Comparison of ENCODE assay signal across 4 cellular contexts in genomic region chr6:127214032-127214431, GRCh38. TPM values are rescaled to one million over a fixed set of nuclear protein-coding genes. Genes with fewer than 3 reads are reported as not detected.
DNase-seq lines count a peak whose midpoint lies in the region; ATAC-seq, FAIRE-seq and TF ChIP-seq lines count a peak whose summit lies in the region.
"Not testable (repeated sequence)": the region's sequence is repeated elsewhere in the genome, so short reads cannot be mapped to it uniquely, and the experiment has no call there.

No MANE protein-coding gene starts in this region.

- FAIRE-seq in K562 (lab: Jason Lieb, UNC): not testable (repeated sequence)

- H3K36me3 ChIP-seq in GM23338 (ENCODE audit: insufficient read depth); K562 (ENCODE audit: control insufficient read depth, insufficient read depth, low read length); testis (ENCODE audit: low read depth, missing control alignments): not testable (repeated sequence)

- not testable (repeated sequence) for H3K9me3 ChIP-seq in K562 (replicated peaks; ENCODE audit: control insufficient read depth, insufficient read depth, low read depth, low read length); testis

- intact Hi-C loops in K562 (cut with micrococcal nuclease); testis (cut with DNase I; ENCODE audit: low total_unique reads): not testable (repeated sequence)

- DNase-seq in GM23338 (ENCODE audit: low spot score); nephron progenitor cell: not testable (repeated sequence)
- peak in 1 of 4 experiments; percentile 2 for DNase-seq in K562 (ENCODE audit: extremely low read depth in 1 of 4, low spot score in 3 of 4)
- DNase-seq in testis: peak; percentile 66

- not testable (repeated sequence) for H3K27me3 ChIP-seq in GM23338 (ENCODE audit: insufficient read depth); K562 (ENCODE audit: control insufficient read depth in 2 of 2, insufficient read depth in 2 of 2, low read length in 2 of 2); testis

- not testable (repeated sequence) for H3K9ac ChIP-seq in K562 (ENCODE audit: insufficient read depth in 1 of 2, low read depth in 2 of 2, low read length in 2 of 2)

- not testable (repeated sequence) for H3F3A ChIP-seq in GM23338 (replicated peaks; ENCODE audit: low read depth)

- TF ChIP-seq CTCF in GM23338 (conservative IDR thresholded peaks at IDR 0.05; ENCODE audit: low read depth in 2 of 2); K562 (IDR thresholded peaks at IDR 0.05 in 2 of 3, conservative IDR thresholded peaks at IDR 0.05 in 1 of 3; ENCODE audit: insufficient read depth in 2 of 3, low read depth in 1 of 3, low read length in 3 of 3); nephron progenitor cell (IDR thresholded peaks at IDR 0.05); testis (IDR thresholded peaks at IDR 0.05): not testable (repeated sequence)

- 17% methylated on average over 11 of the region's 13 CpGs for WGBS in K562 (ENCODE audit: insufficient coverage, low coverage, missing lambda C conversion rate)
- 42 to 76% methylated on average over 13 of the region's 13 CpGs for WGBS in testis, 2 donors

- in situ Hi-C loops in K562 (cut with MboI): not testable (repeated sequence)

- TF ChIP-seq EP300 in K562 (IDR thresholded peaks at IDR 0.05; ENCODE audit: low read length): not testable (repeated sequence)

- not testable (repeated sequence) for H4K20me1 ChIP-seq in GM23338 (replicated peaks; ENCODE audit: insufficient read depth); K562 (replicated peaks; ENCODE audit: control insufficient read depth, insufficient read depth, low read length)

- H3K27ac Mint-ChIP-seq in GM23338: not testable (repeated sequence)
- H3K27ac Mint-ChIP-seq in nephron progenitor cell: peak overlapping the region; percentile 64

- TF ChIP-seq POLR2A in K562 (conservative IDR thresholded peaks at IDR 0.05); testis (IDR thresholded peaks at IDR 0.05): not testable (repeated sequence)

- H2AFZ ChIP-seq in GM23338: 0 out of 2 replicates have a peak overlapping the region, but pooled peaks have one; percentile 54
- not testable (repeated sequence) for H2AFZ ChIP-seq in K562 (ENCODE audit: low read depth, low read length)

- H3K4me2 ChIP-seq in GM23338; K562 (ENCODE audit: insufficient read depth, low read length): not testable (repeated sequence)

- H3K9me3 Mint-ChIP-seq in GM23338, nephron progenitor cell: not testable (repeated sequence)

- not testable (repeated sequence) for BruUV-seq in K562 (replicated peaks; lab: Mats Ljungman, UMichigan)

- not testable (repeated sequence) for H3K4me3 Mint-ChIP-seq in GM23338, nephron progenitor cell

- not testable (repeated sequence) for H3K36me3 Mint-ChIP-seq in GM23338 (ENCODE audit: low read depth); nephron progenitor cell (ENCODE audit: low read depth)

- not testable (repeated sequence) for TF ChIP-seq RAD21 in K562 (CRISPR knock-in tag; conservative IDR thresholded peaks at IDR 0.05 in 1 of 2, IDR thresholded peaks at IDR 0.05 in 1 of 2)

- not testable (repeated sequence) for H3K9me1 ChIP-seq in K562 (ENCODE audit: control insufficient read depth, insufficient read depth, low read length)

- not testable (repeated sequence) for H3K27me3 Mint-ChIP-seq in GM23338 (ENCODE audit: insufficient read depth, low read depth, poor library complexity); nephron progenitor cell (ENCODE audit: low read depth, poor library complexity)

- H3K9me2 ChIP-seq in GM23338 (ENCODE audit: insufficient read depth): not testable (repeated sequence)

- POLR2A ChIA-PET in K562 (lab: Yijun Ruan, JAX): interaction anchor here (0.6 to 1.2 kb wide), 3 partner anchors 9 to 91 kb away, joined by 3 to 4 read pairs (median 3); no protein-coding TSS in a partner anchor

- H3K4me3 ChIP-seq in GM23338, K562: not testable (repeated sequence)
- H3K4me3 ChIP-seq in testis: peak overlapping the region; percentile 36 to 40

- CTCF ChIA-PET in K562 (lab: Yijun Ruan, JAX; ENCODE audit: low intra/inter-chr PET ratio): not testable (repeated sequence)

- H3K4me1 ChIP-seq in GM23338 (ENCODE audit: insufficient read depth); K562 (replicated peaks in 1 of 2; ENCODE audit: control insufficient read depth in 2 of 2, insufficient read depth in 2 of 2, low read length in 2 of 2); testis: not testable (repeated sequence)

- H3K27ac ChIP-seq in GM23338 (ENCODE audit: low read depth); K562 (ENCODE audit: extremely low read depth, low read depth, low read length); testis: not testable (repeated sequence)

- H3K79me2 ChIP-seq in GM23338 (replicated peaks; ENCODE audit: insufficient read depth); K562 (ENCODE audit: control insufficient read depth, insufficient read depth, low read length): not testable (repeated sequence)

- ATAC-seq in GM23338, K562: not testable (repeated sequence)

- not testable (repeated sequence) for H3K4me1 Mint-ChIP-seq in GM23338, nephron progenitor cell

TF ChIP-seq in K562, 482 proteins besides CTCF, POLR2A, EP300 and RAD21:
- TF ChIP-seq NFYB (IDR thresholded peaks at IDR 0.05; ENCODE audit: extremely low read depth, insufficient read length) (peak; percentile 57), POLR2G (IDR thresholded peaks at IDR 0.05; ENCODE audit: low read depth, low read length) (peak; percentile 37; the same call in 1 of the 2 replicates)

RNA-seq across cellular contexts. Expression of gene RNF146, which starts 52.6 kb away (rescaled TPM):
- total RNA-seq in GM23338 (2014; rRNA removed; shearing (Covaris generic)): 25.6 and 43.7 TPM in 2 replicates
- polyA plus RNA-seq in GM23338 (2016; fragmentation: Nextera tagmentation; extraction: Ambion mirVana) (19.8 and 24.2 TPM in 2 replicates), K562 (2011; rRNA removed) (30.2 and 30.5 TPM in 2 replicates), K562 (2014; fragmentation: Illumina TruSeq; extraction: Trizol) (14.5 and 17.5 TPM in 2 replicates), K562 (2014; fragmentation: Nextera tagmentation; extraction: Ambion mirVana) (10 to 100 TPM in 1 of 2 experiments, 1 to 10 TPM in 1; 8.4 to 14.7 TPM), K562 (2014; rRNA removed) (20.2 and 21.4 TPM in 2 replicates), testis (ENCODE audit: insufficient read depth, low read depth, low replicate concordance) (55.8 TPM)
- 16.8 and 55.6 TPM in 2 replicates for total RNA-seq in K562 (2011; cell fraction: chromatin; rRNA removed; ENCODE audit: low replicate concordance)
- total RNA-seq in K562 (2011; cell fraction: nucleolus; rRNA removed): 8.3 and 12.8 TPM in 2 replicates
- 27.6 and 30.7 TPM in 2 replicates for total RNA-seq in K562 (2011; cell fraction: nucleoplasm; rRNA removed)
- total RNA-seq in K562 (2014; rRNA removed) (15.0 and 16.2 TPM in 2 replicates), K562 (2014; rRNA removed; fragmentation: Illumina TruSeq; extraction: Trizol) (17.8 and 18.6 TPM in 2 replicates), K562 (2015; rRNA removed; fragmentation: Illumina TruSeq; extraction: Trizol) (17.7 and 19.8 TPM in 2 replicates), K562 (2021) (13.1 and 15.4 TPM in 2 replicates), testis (10 to 100 TPM; 52.7 to 66.3 TPM)
- polyA plus RNA-seq in K562 (2011; cell fraction: cytosol; rRNA removed): 6.7 and 14.4 TPM in 2 replicates
- polyA plus RNA-seq in K562 (2011; cell fraction: nucleus; rRNA removed): 44.3 and 58.3 TPM in 2 replicates
- 16.7 and 17.2 TPM in 2 replicates for polyA plus RNA-seq in K562 (2012)
- polyA minus RNA-seq in K562 (2011; rRNA and poly(A)+ RNA removed): 25.3 and 33.9 TPM in 2 replicates
- polyA minus RNA-seq in K562 (2011; cell fraction: cytosol; rRNA and poly(A)+ RNA removed): 8.8 and 9.2 TPM in 2 replicates
- 32.4 and 56.0 TPM in 2 replicates for polyA minus RNA-seq in K562 (2011; cell fraction: nucleus; rRNA and poly(A)+ RNA removed)
